ENCODE assay signal across 8 cellular contexts in genomic region chr20:44644384-44645131, GRCh38. TPM values are rescaled to one million over a fixed set of nuclear protein-coding genes. Genes with fewer than 3 reads are reported as not detected.
DNase-seq lines count a peak whose midpoint lies in the region; ATAC-seq and TF ChIP-seq lines count a peak whose summit lies in the region.

No MANE protein-coding gene starts in this region.

- peaks cover 27 to 87% (median 65%) of the 10 kb centered on the region in 9 donors for H3K4me1 ChIP-seq in heart right ventricle
- peaks cover 0 to 15% (median 4%) of the 10 kb centered on the region in 4 donors for H3K4me1 ChIP-seq in right lobe of liver
- H3K4me1 ChIP-seq in upper lobe of right lung, result peaks cover 48% of the 10 kb centered on the region

- TF ChIP-seq POLR2A in right lobe of liver (IDR thresholded peaks at IDR 0.05), result no peak

- TF ChIP-seq CTCF in heart right ventricle (IDR thresholded peaks at IDR 0.05) (no peak), right lobe of liver (IDR thresholded peaks at IDR 0.05) (no peak), upper lobe of right lung (IDR thresholded peaks at IDR 0.05) (no peak)

- no peaks in the 10 kb centered on the region for H3K9me3 Mint-ChIP-seq in activated T-cell treated with anti-CD3 and anti-CD28 coated beads, Interleukin-2, amount 50 U/mL, for 24 hours

- peaks cover 3% of the 10 kb centered on the region for H3K36me3 Mint-ChIP-seq in activated T-cell treated with anti-CD3 and anti-CD28 coated beads, Interleukin-2, amount 50 U/mL, for 24 hours (ENCODE audit: low read depth)

- H3K27me3 Mint-ChIP-seq in activated T-cell treated with anti-CD3 and anti-CD28 coated beads, Interleukin-2, amount 50 U/mL, for 24 hours, result no peaks in the 10 kb centered on the region

- H3K4me3 Mint-ChIP-seq in activated T-cell treated with anti-CD3 and anti-CD28 coated beads, Interleukin-2, amount 50 U/mL, for 24 hours, result peak overlapping the region; percentile 20

- peaks cover 78% of the 10 kb centered on the region for H3K4me1 Mint-ChIP-seq in activated T-cell treated with anti-CD3 and anti-CD28 coated beads, Interleukin-2, amount 50 U/mL, for 24 hours (ENCODE audit: low read depth)

- 70 to 79% methylated on average over 11 of the region's 11 CpGs for WGBS in heart right ventricle, 2 donors
- WGBS in right lobe of liver (ENCODE audit: insufficient coverage, low coverage, low lambda C conversion rate, missing lambda C conversion rate), result 60% methylated on average over 8 of the region's 11 CpGs

- no peak overlapping the region for H3K4me3 ChIP-seq in heart right ventricle
- no peak overlapping the region for H3K4me3 ChIP-seq in right lobe of liver
- no peak overlapping the region for H3K4me3 ChIP-seq in upper lobe of right lung

- intact Hi-C loops in heart right ventricle (cut with DNase I) (no loop called here), cardiac septum (cut with DNase I) (no loop called here), right lobe of liver (cut with DNase I) (no loop called here), upper lobe of right lung (cut with DNase I) (no loop called here)

- DNase-seq in heart right ventricle (no peak), cardiac septum (ENCODE audit: low spot score) (no peak), right lobe of liver (no peak), upper lobe of right lung (no peak), hepatic stellate cell (ENCODE audit: low spot score) (no peak), inferior parietal cortex (ENCODE audit: extremely low spot score) (no peak), NCI-H1436 (lab: John Stamatoyannopoulos, UW) (no peak)
- peak; percentile 58 for DNase-seq in activated T-cell treated with anti-CD3 and anti-CD28 coated beads, Interleukin-2, amount 50 U/mL, for 24 hours

- no peaks in the 10 kb centered on the region for H3K27me3 ChIP-seq in heart right ventricle
- H3K27me3 ChIP-seq in right lobe of liver, result no peaks in the 10 kb centered on the region
- no peaks in the 10 kb centered on the region for H3K27me3 ChIP-seq in upper lobe of right lung

- H3K27ac ChIP-seq in heart right ventricle, result peak overlapping the region; percentile 63 to 91 (median 83)
- H3K27ac ChIP-seq in right lobe of liver, result peak overlapping the region in 2 of 3 donors; percentile 47 to 49
- H3K27ac ChIP-seq in upper lobe of right lung, result peak overlapping the region; percentile 69

- H3K27ac Mint-ChIP-seq in activated T-cell treated with anti-CD3 and anti-CD28 coated beads, Interleukin-2, amount 50 U/mL, for 24 hours, result peak overlapping the region; percentile 87

- peaks cover 0 to 12% (median 0%) of the 10 kb centered on the region in 9 donors for H3K36me3 ChIP-seq in heart right ventricle
- H3K36me3 ChIP-seq in right lobe of liver, result no peaks in the 10 kb centered on the region
- H3K36me3 ChIP-seq in upper lobe of right lung, result no peaks in the 10 kb centered on the region

- ATAC-seq in heart right ventricle, result no peak
- ATAC-seq in right lobe of liver, result no peak
- ATAC-seq in upper lobe of right lung, result no peak

- H3K9me3 ChIP-seq in heart right ventricle (peaks cover 0 to 5% (median 0%) of the 10 kb centered on the region in 11 donors), right lobe of liver (no peaks in the 10 kb centered on the region), upper lobe of right lung (no peaks in the 10 kb centered on the region)

RNA-seq across cellular contexts. Expression of gene ADA, which starts 6.9 kb away (rescaled TPM):
- total RNA-seq in heart right ventricle, result 10 to 100 TPM in 1 of 10 donors, 1 to 10 TPM in 9; 1.6 to 18.3 (median 3.8) TPM
- polyA plus RNA-seq in heart right ventricle, result 10 to 100 TPM; 12.9 to 18.3 TPM
- 4.1 TPM for total RNA-seq in cardiac septum
- total RNA-seq in right lobe of liver, result 1 to 10 TPM; 2.2 to 8.6 (median 3.7) TPM
- 5.8 TPM for total RNA-seq in upper lobe of right lung
